In genomic region chr22:19981961-19982920, GRCh38 we compare ENCODE assay signal across 31 cellular contexts. TPM values are rescaled to one million over a fixed set of nuclear protein-coding genes. Genes with fewer than 3 reads are reported as not detected.
DNase-seq lines count a peak whose midpoint lies in the region; ATAC-seq, FAIRE-seq and TF ChIP-seq lines count a peak whose summit lies in the region.
"Had no signal": no experiment of that assay in that cellular context is flagged by ENCODE, and none has a peak within 500 bp of the region (broad histone marks: within the 10 kb centered on the region; RNA-seq: fewer than 3 reads in every experiment).

No MANE protein-coding gene starts in this region.

- no TSS peak for BruUV-seq in PC-3 (replicated peaks; lab: Mats Ljungman, UMichigan)

- H2BK5ac ChIP-seq in H1 (ENCODE audit: low read depth, low read length) = no peak overlapping the region

- no peak for TF ChIP-seq POLR2A in H1 (IDR thresholded peaks at IDR 0.05; ENCODE audit: control extremely low read depth in 1 of 2, low read depth in 2 of 2, low read length in 2 of 2)

- H3K4me1 ChIP-seq in H1 (replicated peaks in 1 of 4; ENCODE audit: control insufficient read depth in 3 of 4, insufficient read depth in 4 of 4, low read length in 3 of 4) (peaks cover 0 to 8% (median 7%) of the 10 kb centered on the region in 4 experiments; a peak in 5 of 7 replicates), PC-3 (ENCODE audit: insufficient read depth, low read length) (peaks cover 18% of the 10 kb centered on the region)

- ATAC-seq in Right ventricle myocardium inferior (no peak), PC-3 (no peak)
- ATAC-seq: activated CD4-positive, alpha-beta T cell treated with anti-CD3 and anti-CD28 coated beads for 36 hours; activated CD8-positive, alpha-beta T cell treated with anti-CD3 and anti-CD28 coated beads for 36 hours; GM23338; stimulated activated naive CD8-positive, alpha-beta T cell treated with anti-CD3 and anti-CD28 coated beads, Interleukin-15, amount 100 ng/mL, for 72 hours had no signal

- TF ChIP-seq CTCF in H1 (IDR thresholded peaks at IDR 0.05; ENCODE audit: control extremely low read depth in 1 of 3, insufficient read depth in 1 of 3, low read depth in 1 of 3, low read length in 3 of 3) (no peak), PC-3 (conservative IDR thresholded peaks at IDR 0.05; ENCODE audit: low read depth, low read length) (no peak)

- H4K91ac ChIP-seq in H1 (replicated peaks; ENCODE audit: insufficient read length, low read length) = no peak overlapping the region

- H2BK120ac ChIP-seq in H1 (replicated peaks; ENCODE audit: low read depth, low read length) = no peak overlapping the region

- no peak overlapping the region for H2BK15ac ChIP-seq in H1 (ENCODE audit: low read length)

- no peak overlapping the region for H2BK20ac ChIP-seq in H1 (ENCODE audit: low read length)

- H3K79me2 ChIP-seq in H1 (ENCODE audit: control insufficient read depth in 1 of 2, insufficient read depth in 2 of 2, low read length in 2 of 2) = peaks cover 0 to 8% of the 10 kb centered on the region in 2 experiments; a peak in 1 of 4 replicates
- H3K79me2 ChIP-seq in PC-3 (ENCODE audit: low read length) = no peaks in the 10 kb centered on the region

- H3F3A ChIP-seq in PC-3 (ENCODE audit: low read length, unreplicated experiment) = no peaks in the 10 kb centered on the region

- intact Hi-C loops in Right ventricle myocardium inferior (cut with DNase I) (no loop called here), cardiac septum (cut with DNase I) (no loop called here), posterior vena cava (cut with DNase I) (no loop called here), PC-3 (cut with micrococcal nuclease) (no loop called here)

- H2AK5ac ChIP-seq in H1 (ENCODE audit: low read depth, low read length) = no peak overlapping the region

- peaks cover 2% of the 10 kb centered on the region; the same call in 1 of the 2 replicates for H3K23me2 ChIP-seq in H1 (ENCODE audit: low read depth, low read length)

- H3K9me2 ChIP-seq in PC-3 (replicated peaks; ENCODE audit: low read length) = no peaks in the 10 kb centered on the region

- no peak for TF ChIP-seq RAD21 in H1 (IDR thresholded peaks at IDR 0.05 in 1 of 2, conservative IDR thresholded peaks at IDR 0.05 in 1 of 2; ENCODE audit: low read depth in 2 of 2, low read length in 2 of 2)

- H3K27ac ChIP-seq in H1 (ENCODE audit: low read depth, low read length) (no peak overlapping the region), PC-3 (ENCODE audit: low read length) (no peak overlapping the region)
- H3K27ac ChIP-seq: adrenal gland, ovary, PC-9 had no signal

- H3K36me3 ChIP-seq in H1 (ENCODE audit: control insufficient read depth in 2 of 4, insufficient read depth in 4 of 4, low read length in 3 of 4) (peaks cover 2 to 33% (median 8%) of the 10 kb centered on the region in 4 experiments; a peak in 7 of 8 replicates), PC-3 (ENCODE audit: low read depth, low read length) (no peaks in the 10 kb centered on the region)
- H3K36me3 ChIP-seq: ovary had no signal

- POLR2A ChIA-PET in H1 (lab: Charles Lee; ENCODE audit: partially characterized antibody) = interaction anchor here (1.0 kb wide), 1 partner anchor 10 kb away, joined by 3 read pairs; no protein-coding TSS in a partner anchor
- POLR2A ChIA-PET in PC-3 (lab: Charles Lee; ENCODE audit: unreplicated experiment) = no interaction called here

- H3K14ac ChIP-seq in H1 (ENCODE audit: insufficient read length) = no peak overlapping the region

- H4K8ac ChIP-seq in H1 (ENCODE audit: extremely low read depth, insufficient read depth, low read length) = peak overlapping the region; percentile 17; the same call in 1 of the 2 replicates

- H2BK12ac ChIP-seq in H1 (ENCODE audit: low read depth, low read length) = no peak overlapping the region

- no peak overlapping the region for H4K5ac ChIP-seq in H1 (ENCODE audit: insufficient read length, low read depth, low read length)

- no peak overlapping the region for H3K4ac ChIP-seq in H1 (replicated peaks; ENCODE audit: insufficient read length, low read depth, low read length)

- H3K4me2 ChIP-seq in H1 (ENCODE audit: insufficient read depth in 1 of 2, low read depth in 2 of 2, low read length in 2 of 2) = no peak overlapping the region
- H3K4me2 ChIP-seq in PC-3 (ENCODE audit: low read length) = no peak overlapping the region
- H3K4me2 ChIP-seq: GM23338, PC-9 had no signal

- H3K18ac ChIP-seq in H1 (ENCODE audit: extremely low read depth, low read length) = no peak overlapping the region

- H3K9me3 ChIP-seq in H1 (ENCODE audit: insufficient read depth in 2 of 2, low read depth in 1 of 2, low read length in 1 of 2) = no peaks in the 10 kb centered on the region
- H3K9me3 ChIP-seq in PC-3 (ENCODE audit: low read length) = no peaks in the 10 kb centered on the region
- H3K9me3 ChIP-seq: adrenal gland, ovary, tibial nerve had no signal

- no peak for FAIRE-seq in H1 (lab: Jason Lieb, UNC)

- peak; percentile 54 for DNase-seq in Right ventricle myocardium inferior (ENCODE audit: missing footprints)
- DNase-seq in cardiac septum (ENCODE audit: low spot score) = no peak
- DNase-seq in H1 (ENCODE audit: low read depth in 1 of 2, low spot score in 2 of 2) = no peak
- peak; percentile 69 for DNase-seq in posterior vena cava (ENCODE audit: low spot score)
- no peak for DNase-seq in LoVo (ENCODE audit: low spot score)
- DNase-seq in PC-3 = no peak
- no peak for DNase-seq in NCI-H2171 treated with DMSO at 0.1 percent for 48 hours (lab: John Stamatoyannopoulos, UW)
- no peak for DNase-seq in NK-92 treated with Interleukin-12 subunit alpha and Interleukin-12 subunit beta, amount 100 ng/mL, for 24 hours (lab: John Stamatoyannopoulos, UW)
- DNase-seq: 8988T; activated CD4-positive, alpha-beta T cell treated with anti-CD3 and anti-CD28 coated beads for 36 hours; activated CD8-positive, alpha-beta memory T cell treated with anti-CD3 and anti-CD28 coated beads, Interleukin-2, amount 50 U/mL, for 48 hours; activated CD8-positive, alpha-beta T cell treated with anti-CD3 and anti-CD28 coated beads for 36 hours; activated naive CD4-positive, alpha-beta T cell treated with anti-CD3 and anti-CD28 coated beads for 36 hours; adrenal gland; CD4-positive, alpha-beta T cell; DMS79 treated with DMSO at 0.1 percent for 48 hours; effector CD4-positive, alpha-beta T cell; GF-D8; immature natural killer cell; KBM-7; NCI-H1092 treated with DMSO at 0.1 percent for 48 hours; NCI-H187 treated with DMSO at 0.1 percent for 48 hours; NCI-H526; retina; SIG-M5; stimulated activated CD4-positive, alpha-beta T cell treated with anti-CD3 and anti-CD28 coated beads, Interleukin-2, amount 100 ng/mL, for 24 hours; stimulated activated naive CD8-positive, alpha-beta T cell treated with anti-CD3 and anti-CD28 coated beads, Interleukin-15, amount 100 ng/mL, for 72 hours had no signal

- no peak overlapping the region for H3K4me3 ChIP-seq in H1 (ENCODE audit: extremely low read depth in 1 of 4, insufficient read depth in 2 of 4, low read depth in 3 of 4, low read length in 4 of 4)
- H3K4me3 ChIP-seq in PC-3 (ENCODE audit: low read length) = no peak overlapping the region
- H3K4me3 ChIP-seq: adrenal gland, GM23338, ovary, PC-9, tibial nerve had no signal

- H3K9ac ChIP-seq in H1 (replicated peaks in 1 of 4; ENCODE audit: extremely low read depth in 1 of 4, low read depth in 3 of 4, low read length in 3 of 4) (no peak overlapping the region), PC-3 (ENCODE audit: low read length) (no peak overlapping the region)

- CTCF ChIA-PET in H1 (lab: Charles Lee; ENCODE audit: partially characterized antibody) (interaction anchor here (0.8 to 2.1 kb wide), 4 partner anchors 9 to 34 kb away, joined by 3 to 10 read pairs (median 4); no protein-coding TSS in a partner anchor), PC-3 (lab: Charles Lee) (no interaction called here)

- peaks cover 24% of the 10 kb centered on the region for H3K79me1 ChIP-seq in H1 (ENCODE audit: low read depth, low read length)

- H3K27me3 ChIP-seq in H1 (replicated peaks in 1 of 4; ENCODE audit: control insufficient read depth in 3 of 4, extremely low read depth in 1 of 4, insufficient read depth in 3 of 4, low read length in 3 of 4) (no peaks in the 10 kb centered on the region), PC-3 (ENCODE audit: low read length) (no peaks in the 10 kb centered on the region)
- H3K27me3 ChIP-seq: adrenal gland, ovary, tibial nerve had no signal

- no peak overlapping the region for H2AFZ ChIP-seq in H1 (ENCODE audit: low read length)
- H2AFZ ChIP-seq in PC-3 (ENCODE audit: low read length) = no peak overlapping the region
- H2AFZ ChIP-seq: GM23338, PC-9 had no signal

- H4K20me1 ChIP-seq in H1 (replicated peaks in 1 of 2; ENCODE audit: control insufficient read depth in 1 of 2, insufficient read depth in 2 of 2, low read length in 2 of 2) = peaks cover 10 to 29% of the 10 kb centered on the region in 2 experiments
- H4K20me1 ChIP-seq in PC-3 (ENCODE audit: low read length) = no peaks in the 10 kb centered on the region

- no peak overlapping the region for H3K23ac ChIP-seq in H1 (ENCODE audit: insufficient read length)

- TF ChIP-seq EP300 in H1 (IDR thresholded peaks at IDR 0.05; ENCODE audit: borderline replicate concordance in 1 of 2, low read depth in 2 of 2, low read length in 2 of 2) = no peak

- H3K56ac ChIP-seq in H1 (replicated peaks; ENCODE audit: insufficient read length, low read depth, low read length) = no peak overlapping the region

- 92% methylated on average over 16 of the region's 16 CpGs; no CpG with 5 or more reads in 1 of the 2 experiments for WGBS in H1 (ENCODE audit: extremely low coverage in 1 of 2, insufficient coverage in 1 of 2, insufficient read length in 1 of 2, insufficient replicate concordance in 2 of 2, low coverage in 1 of 2, low lambda C conversion rate in 2 of 2, missing lambda C conversion rate in 1 of 2), 2 experiments

RNA-seq across cellular contexts. Expression of gene ARVCF, which starts 34.4 kb away (rescaled TPM):
- total RNA-seq in Right ventricle myocardium inferior (30.5 TPM), cardiac septum (46.8 TPM), posterior vena cava (10 to 100 TPM; 20.1 to 21.3 TPM), PC-3 (2014; rRNA removed) (19.7 and 20.0 TPM in 2 replicates)
- 43.2 and 49.6 TPM in 2 replicates for total RNA-seq in H1 (2021; fragmentation: NEBNext Ultra II Directional; extraction: Animal tissue kit (Norgen Biotek cat#: 25700))
- polyA plus RNA-seq in H1 (2011; rRNA removed) = 31.0 and 68.3 TPM in 2 replicates
- polyA plus RNA-seq in H1 (2011; cell fraction: cytosol; rRNA removed) = 68.4 TPM
- polyA plus RNA-seq in H1 (2011; cell fraction: nucleus; rRNA removed) = 444 TPM
- polyA plus RNA-seq in H1 (2012, experiment 1 of 2) = 37.9 to 61.7 TPM (median 55.2 TPM) in 4 replicates
- 25.1 TPM for polyA plus RNA-seq in H1 (2012, experiment 2 of 2)
- 23.2 TPM for polyA plus RNA-seq in H1 (2013, experiment 1 of 2)
- 21.9 TPM for polyA plus RNA-seq in H1 (2013, experiment 2 of 2)
- polyA minus RNA-seq in H1 (2011; rRNA and poly(A)+ RNA removed) = 18.4 and 21.2 TPM in 2 replicates
- 28.8 TPM for polyA minus RNA-seq in H1 (2011; cell fraction: cytosol; rRNA and poly(A)+ RNA removed)
- 88.4 TPM for polyA minus RNA-seq in H1 (2011; cell fraction: nucleus; rRNA and poly(A)+ RNA removed)

RNA-seq across cellular contexts. Expression of gene TANGO2, which starts 38.7 kb away (rescaled TPM):
- total RNA-seq in Right ventricle myocardium inferior (54.6 TPM), cardiac septum (84.5 TPM), posterior vena cava (10 to 100 TPM; 28.4 to 31.1 TPM), PC-3 (2014; rRNA removed) (23.5 and 33.7 TPM in 2 replicates)
- total RNA-seq in H1 (2021; fragmentation: NEBNext Ultra II Directional; extraction: Animal tissue kit (Norgen Biotek cat#: 25700)) = 10.1 and 13.6 TPM in 2 replicates
- 18.2 and 18.4 TPM in 2 replicates for polyA plus RNA-seq in H1 (2011; rRNA removed)
- polyA plus RNA-seq in H1 (2011; cell fraction: cytosol; rRNA removed) = 18.8 TPM
- polyA plus RNA-seq in H1 (2011; cell fraction: nucleus; rRNA removed) = 19.5 TPM
- 7.8 to 13.8 TPM (median 12.6 TPM) in 4 replicates for polyA plus RNA-seq in H1 (2012, experiment 1 of 2)
- 11.7 TPM for polyA plus RNA-seq in H1 (2012, experiment 2 of 2)
- 5.2 TPM for polyA plus RNA-seq in H1 (2013, experiment 1 of 2)
- 5.0 TPM for polyA plus RNA-seq in H1 (2013, experiment 2 of 2)
- polyA minus RNA-seq in H1 (2011; rRNA and poly(A)+ RNA removed) = 32.1 and 36.1 TPM in 2 replicates
- polyA minus RNA-seq in H1 (2011; cell fraction: cytosol; rRNA and poly(A)+ RNA removed) = 7.8 TPM
- 11.9 TPM for polyA minus RNA-seq in H1 (2011; cell fraction: nucleus; rRNA and poly(A)+ RNA removed)

RNA-seq across cellular contexts. Expression of gene TXNRD2, which starts 40.6 kb away (rescaled TPM):
- total RNA-seq in Right ventricle myocardium inferior = 40.9 TPM
- total RNA-seq in cardiac septum = 33.3 TPM
- 14.2 and 14.8 TPM in 2 replicates for total RNA-seq in H1 (2021; fragmentation: NEBNext Ultra II Directional; extraction: Animal tissue kit (Norgen Biotek cat#: 25700))
- polyA plus RNA-seq in H1 (2011; rRNA removed) = 21.9 and 25.0 TPM in 2 replicates
- 20.2 TPM for polyA plus RNA-seq in H1 (2011; cell fraction: cytosol; rRNA removed)
- 38.2 TPM for polyA plus RNA-seq in H1 (2011; cell fraction: nucleus; rRNA removed)
- polyA plus RNA-seq in H1 (2012, experiment 1 of 2) = 11.3 to 14.7 TPM (median 13.7 TPM) in 4 replicates
- 16.5 TPM for polyA plus RNA-seq in H1 (2012, experiment 2 of 2)
- polyA plus RNA-seq in H1 (2013, experiment 1 of 2) = 8.1 TPM
- 9.0 TPM for polyA plus RNA-seq in H1 (2013, experiment 2 of 2)
- 6.3 and 8.1 TPM in 2 replicates for polyA minus RNA-seq in H1 (2011; rRNA and poly(A)+ RNA removed)
- polyA minus RNA-seq in H1 (2011; cell fraction: cytosol; rRNA and poly(A)+ RNA removed) = 6.8 TPM
- polyA minus RNA-seq in H1 (2011; cell fraction: nucleus; rRNA and poly(A)+ RNA removed) = 13.8 TPM
- total RNA-seq in posterior vena cava = 10 to 100 TPM; 13.9 to 19.2 TPM
- total RNA-seq in PC-3 (2014; rRNA removed) = 23.0 and 32.1 TPM in 2 replicates

RNA-seq across cellular contexts. Expression of gene COMT, which starts 40.7 kb away (rescaled TPM):
- total RNA-seq in Right ventricle myocardium inferior (104 TPM), cardiac septum (97.1 TPM), posterior vena cava (10 to 100 TPM; 81.7 to 95.4 TPM), PC-3 (2014; rRNA removed) (204 and 205 TPM in 2 replicates)
- total RNA-seq in H1 (2021; fragmentation: NEBNext Ultra II Directional; extraction: Animal tissue kit (Norgen Biotek cat#: 25700)) = 15.2 and 16.6 TPM in 2 replicates
- 33.7 and 45.0 TPM in 2 replicates for polyA plus RNA-seq in H1 (2011; rRNA removed)
- 30.8 TPM for polyA plus RNA-seq in H1 (2011; cell fraction: cytosol; rRNA removed)
- polyA plus RNA-seq in H1 (2011; cell fraction: nucleus; rRNA removed) = 39.7 TPM
- 21.8 to 30.3 TPM (median 29.0 TPM) in 4 replicates for polyA plus RNA-seq in H1 (2012, experiment 1 of 2)
- polyA plus RNA-seq in H1 (2012, experiment 2 of 2) = 26.2 TPM
- polyA plus RNA-seq in H1 (2013, experiment 1 of 2) = 12.0 TPM
- 10.6 TPM for polyA plus RNA-seq in H1 (2013, experiment 2 of 2)
- 9.1 and 11.6 TPM in 2 replicates for polyA minus RNA-seq in H1 (2011; rRNA and poly(A)+ RNA removed)
- 25.5 TPM for polyA minus RNA-seq in H1 (2011; cell fraction: cytosol; rRNA and poly(A)+ RNA removed)
- 7.3 TPM for polyA minus RNA-seq in H1 (2011; cell fraction: nucleus; rRNA and poly(A)+ RNA removed)

Comparison
In these comparisons a context has a peak if more than half of its experiments do, and no peak if none do; other contexts are left out.
1. DNase-seq: peak in Right ventricle myocardium inferior (single experiment) and posterior vena cava (single experiment); none in cardiac septum (single experiment), H1 (0 of 2), LoVo (single experiment), PC-3 (single experiment), NCI-H2171 treated with DMSO at 0.1 percent for 48 hours (single experiment) and NK-92 treated with Interleukin-12 subunit alpha and Interleukin-12 subunit beta, amount 100 ng/mL, for 24 hours (single experiment).